Comparison of ENCODE assay signal across 11 cellular contexts in the genomic region with DNA sequence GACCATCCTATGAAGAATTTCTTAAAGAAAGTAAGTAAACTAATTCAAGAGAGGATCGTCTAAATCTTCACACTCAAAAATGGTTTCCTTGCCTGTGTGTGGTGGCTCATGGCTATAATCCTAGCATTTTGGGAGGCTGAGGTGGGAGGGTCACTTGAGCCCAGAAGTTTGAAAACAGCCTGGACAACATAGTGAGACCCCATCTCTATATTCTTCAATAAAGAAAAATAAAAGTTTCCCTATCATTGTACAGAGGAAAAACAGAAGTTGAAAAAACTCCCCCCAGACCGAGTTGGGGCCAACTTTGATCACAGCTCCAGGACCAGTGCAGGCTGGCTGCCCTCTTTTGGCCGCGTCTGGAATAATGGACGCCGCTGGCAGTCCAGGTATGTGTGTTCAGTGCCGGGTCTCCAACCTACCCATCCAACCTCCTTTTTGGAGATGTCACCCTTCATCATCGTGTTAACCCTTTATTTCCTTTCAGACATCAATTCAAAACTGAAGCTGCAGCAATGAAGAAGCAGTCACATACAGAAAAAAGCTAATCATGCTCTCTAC. TPM values are rescaled to one million over a fixed set of nuclear protein-coding genes. Genes with fewer than 3 reads are reported as not detected.
DNase-seq lines count a peak whose midpoint lies in the region; ATAC-seq and TF ChIP-seq lines count a peak whose summit lies in the region.
"Had no signal": no experiment of that assay in that cellular context is flagged by ENCODE, and none has a peak within 500 bp of the region (broad histone marks: within the 10 kb centered on the region; RNA-seq: fewer than 3 reads in every experiment).

No MANE protein-coding gene starts in this region.

- H3K4me1 Mint-ChIP-seq in CD14-positive monocyte: peaks cover 23% of the 10 kb centered on the region
- H3K4me1 Mint-ChIP-seq in activated CD8-positive, alpha-beta T cell treated with anti-CD3 and anti-CD28 coated beads, Interleukin-2, amount 10 ng/mL, durations not matched to agents 7 days and 5 days (ENCODE audit: low read depth): peaks cover 30% of the 10 kb centered on the region

- POLR2A ChIA-PET in HEK293T (lab: Yijun Ruan, JAX): interaction anchor here (1.0 to 1.2 kb wide), 3 partner anchors 9 to 85 kb away, joined by 3 to 5 read pairs (median 3); partner anchors contain the start of gene VPS11
- POLR2A ChIA-PET in activated CD8-positive, alpha-beta T cell treated with anti-CD3 and anti-CD28 coated beads, Interleukin-2, amount 10 ng/mL, durations not matched to agents 7 days and 5 days (lab: Charles Lee): interaction anchor here (1.2 to 4.0 kb wide), 5 partner anchors 15 to 80 kb away, joined by 3 to 18 read pairs (median 6); partner anchors contain the start of genes CENATAC, HYOU1, SLC37A4 and VPS11

- H3K27me3 Mint-ChIP-seq in CD14-positive monocyte (ENCODE audit: low read depth in 3 of 3): no peaks in the 10 kb centered on the region
- H3K27me3 Mint-ChIP-seq in activated CD8-positive, alpha-beta T cell treated with anti-CD3 and anti-CD28 coated beads, Interleukin-2, amount 10 ng/mL, durations not matched to agents 7 days and 5 days (ENCODE audit: low read depth): no peaks in the 10 kb centered on the region

- intact Hi-C loops in CD14-positive monocyte (cut with micrococcal nuclease): loop anchor here in 1 of 2 donors (5.0 kb wide), 3 partner anchors 52 to 88 kb away; partner anchors contain the start of genes BCL9L, DPAGT1 and VPS11

- peaks cover 46 to 66% of the 10 kb centered on the region in 2 donors for H3K36me3 Mint-ChIP-seq in CD14-positive monocyte
- H3K36me3 Mint-ChIP-seq in activated CD8-positive, alpha-beta T cell treated with anti-CD3 and anti-CD28 coated beads, Interleukin-2, amount 10 ng/mL, durations not matched to agents 7 days and 5 days (ENCODE audit: low read depth): peaks cover 77% of the 10 kb centered on the region

- TF ChIP-seq CTCF in CD14-positive monocyte (IDR thresholded peaks at IDR 0.05) (no peak), kidney epithelial cell (IDR thresholded peaks at IDR 0.05; ENCODE audit: insufficient read depth, low read length, poor library complexity, severe bottlenecking) (peak; percentile 10)

- H3K4me3 ChIP-seq in kidney epithelial cell (ENCODE audit: low read depth, low read length): no peak overlapping the region

- no peak for DNase-seq in CD14-positive monocyte (ENCODE audit: low spot score)
- DNase-seq in HEK293T (ENCODE audit: extremely low spot score): no peak
- no peak for DNase-seq in activated CD8-positive, alpha-beta T cell treated with anti-CD3 and anti-CD28 coated beads, Interleukin-2, amount 10 ng/mL, durations not matched to agents 7 days and 5 days
- DNase-seq in kidney epithelial cell (ENCODE audit: low read depth): no peak
- no peak for DNase-seq in activated effector memory CD4-positive, alpha-beta T cell treated with Interleukin-2 at 50 U/mL for 16 hours
- no peak for DNase-seq in NK-92 treated with Interleukin-12 subunit alpha and Interleukin-12 subunit beta, amount 100 ng/mL, for 24 hours (lab: John Stamatoyannopoulos, UW)
- DNase-seq in NCI-H2081 treated with DMSO at 0.1 percent for 48 hours (lab: John Stamatoyannopoulos, UW): no peak
- DNase-seq: DMS53, hypothalamus, NCI-H774 had no signal

- H3K36me3 ChIP-seq in kidney epithelial cell (ENCODE audit: control insufficient read depth, insufficient read depth, low read length): peaks cover 1% of the 10 kb centered on the region

- CTCF ChIA-PET in HEK293T (lab: Yijun Ruan, JAX): interaction anchor here (1.2 kb wide), 1 partner anchor 17 kb away, joined by 4 read pairs; no protein-coding TSS in a partner anchor
- CTCF ChIA-PET in activated CD8-positive, alpha-beta T cell treated with anti-CD3 and anti-CD28 coated beads, Interleukin-2, amount 10 ng/mL, durations not matched to agents 7 days and 5 days (lab: Charles Lee): interaction anchor here (1.1 to 2.4 kb wide), 4 partner anchors 17 to 306 kb away, joined by 3 to 7 read pairs (median 5); partner anchors contain the start of genes CENATAC and HYOU1

- H3K4me3 Mint-ChIP-seq in CD14-positive monocyte: no peak overlapping the region
- H3K4me3 Mint-ChIP-seq in activated CD8-positive, alpha-beta T cell treated with anti-CD3 and anti-CD28 coated beads, Interleukin-2, amount 10 ng/mL, durations not matched to agents 7 days and 5 days: peak overlapping the region; percentile 6

- ATAC-seq in activated CD8-positive, alpha-beta T cell treated with anti-CD3 and anti-CD28 coated beads, Interleukin-2, amount 10 ng/mL, durations not matched to agents 7 days and 5 days: no peak
- ATAC-seq in HG02884 (IDR thresholded peaks at IDR 0.05; ENCODE audit: unreplicated experiment): no peak

- H3K9me3 Mint-ChIP-seq in CD14-positive monocyte: no peaks in the 10 kb centered on the region
- no peaks in the 10 kb centered on the region for H3K9me3 Mint-ChIP-seq in activated CD8-positive, alpha-beta T cell treated with anti-CD3 and anti-CD28 coated beads, Interleukin-2, amount 10 ng/mL, durations not matched to agents 7 days and 5 days (ENCODE audit: insufficient read depth)

- peak overlapping the region in 5 of 7 donors; percentile 24 to 82 (median 41) for H3K27ac Mint-ChIP-seq in CD14-positive monocyte
- H3K27ac Mint-ChIP-seq in activated CD8-positive, alpha-beta T cell treated with anti-CD3 and anti-CD28 coated beads, Interleukin-2, amount 10 ng/mL, durations not matched to agents 7 days and 5 days: no peak overlapping the region

- H3K27me3 ChIP-seq in kidney epithelial cell (ENCODE audit: control insufficient read depth, insufficient read depth, low read length): no peaks in the 10 kb centered on the region

TF ChIP-seq in HEK293T, 16 proteins besides CTCF, POLR2A, EP300 and RAD21:
- no peak for TF ChIP-seq SP1 (IDR thresholded peaks at IDR 0.05)
- TF ChIP-seq NFRKB (IDR thresholded peaks at IDR 0.05): no peak
- 0 out of 2 replicates have a peak, but pooled peaks have one; percentile 3 for TF ChIP-seq ZNF384 (IDR thresholded peaks at IDR 0.05)
- TF ChIP-seq TARDBP (IDR thresholded peaks at IDR 0.05): no peak
- TF ChIP-seq ELF4 (IDR thresholded peaks at IDR 0.05): no peak
- TF ChIP-seq LEF1 (IDR thresholded peaks at IDR 0.05; ENCODE audit: borderline replicate concordance): no peak
- TF ChIP-seq FOXA1 (IDR thresholded peaks at IDR 0.05): no peak
- TF ChIP-seq L3MBTL2 (conservative IDR thresholded peaks at IDR 0.05): no peak
- TF ChIP-seq BHLHE40 (IDR thresholded peaks at IDR 0.05; ENCODE audit: borderline replicate concordance): no peak
TF ChIP-seq in HEK293T: peak in this region for 1.

RNA-seq across cellular contexts. Expression of gene RPS25, which starts 3.0 kb away (rescaled TPM):
- 1,000 to 10,000 TPM; 1,264 to 1,336 TPM for polyA plus RNA-seq in CD14-positive monocyte
- total RNA-seq in activated CD8-positive, alpha-beta T cell treated with anti-CD3 and anti-CD28 coated beads, Interleukin-2, amount 10 ng/mL, durations not matched to agents 7 days and 5 days: 1,000 to 10,000 TPM; 1,115 to 1,170 TPM
- 1,597 and 2,068 TPM in 2 replicates for total RNA-seq in kidney epithelial cell

RNA-seq across cellular contexts. Expression of gene TRAPPC4, which starts 3.4 kb away (rescaled TPM):
- 10 to 100 TPM; 46.9 to 54.5 TPM for polyA plus RNA-seq in CD14-positive monocyte
- total RNA-seq in activated CD8-positive, alpha-beta T cell treated with anti-CD3 and anti-CD28 coated beads, Interleukin-2, amount 10 ng/mL, durations not matched to agents 7 days and 5 days: 10 to 100 TPM; 58.6 to 65.0 TPM
- total RNA-seq in kidney epithelial cell: 61.2 and 72.6 TPM in 2 replicates

RNA-seq across cellular contexts. Expression of gene SLC37A4, which starts 15.5 kb away (rescaled TPM):
- polyA plus RNA-seq in CD14-positive monocyte: 1 to 10 TPM; 5.9 to 7.2 TPM
- 10 to 100 TPM; 22.4 to 26.6 TPM for total RNA-seq in activated CD8-positive, alpha-beta T cell treated with anti-CD3 and anti-CD28 coated beads, Interleukin-2, amount 10 ng/mL, durations not matched to agents 7 days and 5 days
- total RNA-seq in kidney epithelial cell: 20.7 and 27.9 TPM in 2 replicates

RNA-seq across cellular contexts. Expression of gene CENATAC, which starts 17.2 kb away (rescaled TPM):
- polyA plus RNA-seq in CD14-positive monocyte: 1 to 10 TPM; 2.7 to 4.1 TPM
- 10 to 100 TPM; 39.3 to 41.1 TPM for total RNA-seq in activated CD8-positive, alpha-beta T cell treated with anti-CD3 and anti-CD28 coated beads, Interleukin-2, amount 10 ng/mL, durations not matched to agents 7 days and 5 days
- 25.4 and 29.8 TPM in 2 replicates for total RNA-seq in kidney epithelial cell

RNA-seq across cellular contexts. Expression of gene HYOU1, which starts 41.9 kb away (rescaled TPM):
- 1 to 10 TPM; 8.4 to 8.6 TPM for polyA plus RNA-seq in CD14-positive monocyte
- total RNA-seq in activated CD8-positive, alpha-beta T cell treated with anti-CD3 and anti-CD28 coated beads, Interleukin-2, amount 10 ng/mL, durations not matched to agents 7 days and 5 days: 100 to 1,000 TPM; 133 to 135 TPM
- total RNA-seq in kidney epithelial cell: 280 and 303 TPM in 2 replicates
